Comparison of ENCODE assay signal across 13 cellular contexts in the genomic region with DNA sequence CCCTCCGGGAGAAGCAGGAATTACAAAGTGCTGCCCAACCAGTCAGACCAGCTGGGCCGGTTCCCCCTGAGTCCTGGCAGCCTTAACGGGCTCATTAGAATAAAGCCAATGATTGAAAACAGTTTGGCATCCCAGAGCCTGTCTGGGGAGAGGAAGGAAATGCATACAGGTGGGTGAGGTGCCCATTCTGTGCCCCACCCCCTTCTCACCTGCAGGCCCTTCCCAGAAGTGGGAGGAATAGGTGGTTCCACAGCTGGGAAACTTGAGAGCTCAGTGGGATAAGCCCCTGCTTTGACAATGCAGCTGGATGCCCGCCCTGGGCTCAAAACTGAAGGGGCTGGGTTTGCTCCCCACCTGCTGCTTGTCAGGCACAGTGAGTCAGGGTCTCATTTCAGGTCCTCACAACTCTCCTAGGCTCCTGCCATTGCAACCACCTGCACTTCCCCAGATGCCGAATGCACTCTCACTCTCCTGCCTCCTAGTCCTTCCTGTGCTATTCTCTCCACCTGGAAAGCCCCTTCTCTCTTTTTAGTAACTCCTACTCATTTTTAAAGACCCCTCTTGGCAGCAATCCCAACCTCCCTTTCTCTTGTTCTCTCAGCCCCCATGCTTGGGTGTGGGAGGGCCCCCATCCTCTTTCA. TPM values are rescaled to one million over a fixed set of nuclear protein-coding genes. Genes with fewer than 3 reads are reported as not detected.
DNase-seq lines count a peak whose midpoint lies in the region; ATAC-seq, FAIRE-seq and TF ChIP-seq lines count a peak whose summit lies in the region.
"Had no signal": no experiment of that assay in that cellular context is flagged by ENCODE, and none has a peak within 500 bp of the region (broad histone marks: within the 10 kb centered on the region; RNA-seq: fewer than 3 reads in every experiment).

No MANE protein-coding gene starts in this region.

- H3K4me1 ChIP-seq in GM12878 (ENCODE audit: control insufficient read depth, insufficient read depth, low read length), result peaks cover 11% of the 10 kb centered on the region
- H3K4me1 ChIP-seq in mesendoderm (ENCODE audit: control insufficient read depth, low read depth, low read length), result peaks cover 7% of the 10 kb centered on the region

- ATAC-seq in GM12878 (peak; percentile 59), HG03159 (IDR thresholded peaks at IDR 0.05; ENCODE audit: unreplicated experiment) (no peak), HG02970 (IDR thresholded peaks at IDR 0.05; ENCODE audit: low FRiP score, unreplicated experiment) (no peak)
- no peak for ATAC-seq in activated CD8-positive, alpha-beta T cell treated with anti-CD3 and anti-CD28 coated beads, Interleukin-2, amount 10 ng/mL, durations not matched to agents 7 days and 5 days

- H3K9ac ChIP-seq in GM12878 (ENCODE audit: control insufficient read depth, insufficient read depth, low read length) (no peak overlapping the region), mesendoderm (ENCODE audit: low read length) (no peak overlapping the region)

- H3K56ac ChIP-seq in mesendoderm (ENCODE audit: low read length), result peak overlapping the region; percentile 17

- H2BK120ac ChIP-seq in mesendoderm (ENCODE audit: low read depth, low read length), result no peak overlapping the region

- no peaks in the 10 kb centered on the region for H3K4me1 Mint-ChIP-seq in activated CD8-positive, alpha-beta T cell treated with anti-CD3 and anti-CD28 coated beads, Interleukin-2, amount 10 ng/mL, durations not matched to agents 7 days and 5 days (ENCODE audit: low read depth)

- CTCF ChIA-PET in GM12878 (lab: Yijun Ruan, JAX), result interaction anchor here (1.1 to 3.5 kb wide), 8 partner anchors 18 to 110 kb away, joined by 3 to 14 read pairs (median 4); no protein-coding TSS in a partner anchor
- CTCF ChIA-PET in activated CD8-positive, alpha-beta T cell treated with anti-CD3 and anti-CD28 coated beads, Interleukin-2, amount 10 ng/mL, durations not matched to agents 7 days and 5 days (lab: Charles Lee), result interaction anchor here (1.6 to 10.4 kb wide), 2 partner anchors 12 to 108 kb away, joined by 4 to 85 read pairs; no protein-coding TSS in a partner anchor

- DNase-seq in DMS53 (lab: John Stamatoyannopoulos, UW) (peak; percentile 96), LNCaP clone FGC (ENCODE audit: low read depth) (peak; percentile 63), GM12878 (ENCODE audit: low read depth, low spot score) (no peak), mesendoderm (peak; percentile 86), SW480 (ENCODE audit: low spot score) (no peak)
- DNase-seq in activated CD8-positive, alpha-beta T cell treated with anti-CD3 and anti-CD28 coated beads, Interleukin-2, amount 10 ng/mL, durations not matched to agents 7 days and 5 days, result no peak
- DNase-seq: activated T-cell treated with anti-CD3 and anti-CD28 coated beads, Interleukin-2, amount 50 U/mL, for 1 hour; esophagus squamous epithelium; HFFc6; left ventricle myocardium inferior; substantia nigra had no signal

- no peaks in the 10 kb centered on the region for H3K36me3 Mint-ChIP-seq in activated CD8-positive, alpha-beta T cell treated with anti-CD3 and anti-CD28 coated beads, Interleukin-2, amount 10 ng/mL, durations not matched to agents 7 days and 5 days (ENCODE audit: low read depth)

- no peaks in the 10 kb centered on the region for H3K79me1 ChIP-seq in mesendoderm (ENCODE audit: low read length)

- no peak overlapping the region for H3K27ac Mint-ChIP-seq in activated CD8-positive, alpha-beta T cell treated with anti-CD3 and anti-CD28 coated beads, Interleukin-2, amount 10 ng/mL, durations not matched to agents 7 days and 5 days
- H3K27ac Mint-ChIP-seq: HFFc6 had no signal

- H3K27me3 Mint-ChIP-seq in activated CD8-positive, alpha-beta T cell treated with anti-CD3 and anti-CD28 coated beads, Interleukin-2, amount 10 ng/mL, durations not matched to agents 7 days and 5 days (ENCODE audit: low read depth), result peaks cover 8% of the 10 kb centered on the region

- POLR2A ChIA-PET in GM12878 (lab: Charles Lee), result interaction anchor here (0.7 to 2.2 kb wide), 2 partner anchors 48 to 51 kb away, joined by 3 to 10 read pairs; no protein-coding TSS in a partner anchor
- POLR2A ChIA-PET in activated CD8-positive, alpha-beta T cell treated with anti-CD3 and anti-CD28 coated beads, Interleukin-2, amount 10 ng/mL, durations not matched to agents 7 days and 5 days (lab: Charles Lee), result no interaction called here

- no peak for FAIRE-seq in GM12878 (lab: Jason Lieb, UNC)

- no peak overlapping the region for H3K23ac ChIP-seq in mesendoderm (ENCODE audit: low read length)

- H3K4me2 ChIP-seq in GM12878 (ENCODE audit: control insufficient read depth, insufficient read depth) (peak overlapping the region; percentile 42; the same call in 1 of the 2 replicates), mesendoderm (ENCODE audit: low read length) (no peak overlapping the region)

- no peak overlapping the region for H3K4ac ChIP-seq in mesendoderm (ENCODE audit: low read depth, low read length)

- H3K27ac ChIP-seq in GM12878 (ENCODE audit: control insufficient read depth, insufficient read depth) (peak overlapping the region; percentile 10; the same call in 1 of the 2 replicates), mesendoderm (ENCODE audit: low read depth, low read length) (peak overlapping the region; percentile 12)
- H3K27ac ChIP-seq: esophagus squamous epithelium, left ventricle myocardium inferior had no signal

- in situ Hi-C loops in GM12878 (cut with MboI), result no loop called here

- H3K36me3 ChIP-seq in GM12878 (ENCODE audit: control insufficient read depth in 2 of 2, insufficient read depth in 2 of 2, low read length in 1 of 2), result no peaks in the 10 kb centered on the region
- no peaks in the 10 kb centered on the region for H3K36me3 ChIP-seq in mesendoderm (ENCODE audit: control insufficient read depth, insufficient read depth, low read length)
- H3K36me3 ChIP-seq: esophagus squamous epithelium, left ventricle myocardium inferior had no signal

- no peak overlapping the region for H2AK5ac ChIP-seq in mesendoderm (ENCODE audit: low read length)

- 80% methylated on average over 4 of the region's 5 CpGs for WGBS in GM12878 (ENCODE audit: insufficient coverage, insufficient replicate concordance, low lambda C conversion rate, missing lambda C conversion rate)
- no CpG with 5 or more reads among the region's 5 CpGs for WGBS in mesendoderm (ENCODE audit: extremely low coverage, insufficient coverage, low lambda C conversion rate)

- H3K79me2 ChIP-seq in GM12878 (ENCODE audit: control insufficient read depth, insufficient read depth, low read length) (no peaks in the 10 kb centered on the region), mesendoderm (ENCODE audit: control insufficient read depth, insufficient read depth, low read length) (no peaks in the 10 kb centered on the region)

- BruUV-seq in GM12878 (replicated peaks; lab: Mats Ljungman, UMichigan), result no TSS peak

- SMC1A ChIA-PET in GM12878 (lab: Charles Lee; ENCODE audit: uncharacterized antibody, unreplicated experiment), result interaction anchor here (0.6 to 12.3 kb wide), 5 partner anchors 49 to 120 kb away, joined by 3 to 227 read pairs (median 4); a partner anchor contains a TSS

- intact Hi-C loops in GM12878 (cut with micrococcal nuclease; ENCODE audit: unreplicated experiment), result no loop called here

- no peaks in the 10 kb centered on the region for H4K20me1 ChIP-seq in GM12878 (ENCODE audit: control insufficient read depth, insufficient read depth)

- no peak overlapping the region for H4K5ac ChIP-seq in mesendoderm (ENCODE audit: low read length)

- TF ChIP-seq RAD21 in GM12878 (IDR thresholded peaks at IDR 0.05; ENCODE audit: insufficient read depth, low read depth, low read length), result no peak

- H3K27me3 ChIP-seq in GM12878 (replicated peaks in 1 of 2; ENCODE audit: control insufficient read depth in 2 of 2, insufficient read depth in 2 of 2, low read length in 1 of 2) (no peaks in the 10 kb centered on the region), mesendoderm (ENCODE audit: insufficient read depth, low read length, poor library complexity) (no peaks in the 10 kb centered on the region)
- H3K27me3 ChIP-seq: esophagus squamous epithelium had no signal

- TF ChIP-seq CTCF in LNCaP clone FGC (IDR thresholded peaks at IDR 0.05; ENCODE audit: control insufficient read depth, extremely low read depth, insufficient read depth) (no peak), GM12878 (IDR thresholded peaks at IDR 0.05 in 2 of 3, conservative IDR thresholded peaks at IDR 0.05 in 1 of 3; ENCODE audit: control insufficient read depth in 2 of 3, extremely low read depth in 1 of 3, insufficient read depth in 1 of 3, low read depth in 3 of 3, low read length in 3 of 3) (no peak)

- H3K4me3 ChIP-seq in LNCaP clone FGC (ENCODE audit: low read depth, low read length), result no peak overlapping the region
- no peak overlapping the region for H3K4me3 ChIP-seq in GM12878
- H3K4me3 ChIP-seq in mesendoderm (ENCODE audit: low read length), result no peak overlapping the region
- H3K4me3 ChIP-seq: esophagus squamous epithelium, left ventricle myocardium inferior had no signal

- no peak for TF ChIP-seq POLR2A in GM12878 (IDR thresholded peaks at IDR 0.05; ENCODE audit: low read depth, low read length)

- no peak overlapping the region for H2BK5ac ChIP-seq in mesendoderm (ENCODE audit: low read length)

- no peak overlapping the region for H2BK15ac ChIP-seq in mesendoderm (replicated peaks; ENCODE audit: low read depth)

- H3K18ac ChIP-seq in mesendoderm (ENCODE audit: low read length), result no peak overlapping the region

- no peak for TF ChIP-seq EP300 in GM12878 (IDR thresholded peaks at IDR 0.05; ENCODE audit: borderline replicate concordance in 1 of 2, control insufficient read depth in 1 of 2, low read depth in 2 of 2, low read length in 2 of 2)

- no peaks in the 10 kb centered on the region for H3K9me3 Mint-ChIP-seq in activated CD8-positive, alpha-beta T cell treated with anti-CD3 and anti-CD28 coated beads, Interleukin-2, amount 10 ng/mL, durations not matched to agents 7 days and 5 days (ENCODE audit: insufficient read depth)
- H3K9me3 Mint-ChIP-seq: HFFc6 had no signal

- RAD21 ChIA-PET in GM12878 (lab: Charles Lee; ENCODE audit: unreplicated experiment), result interaction anchor here (0.9 to 2.0 kb wide), 5 partner anchors 43 to 183 kb away, joined by 3 to 9 read pairs (median 3); no protein-coding TSS in a partner anchor

- H2AFZ ChIP-seq in GM12878 (ENCODE audit: control insufficient read depth, low read depth, low read length), result 0 out of 2 replicates have a peak overlapping the region, but pooled peaks have one; percentile 7

- no peak overlapping the region for H3K4me3 Mint-ChIP-seq in activated CD8-positive, alpha-beta T cell treated with anti-CD3 and anti-CD28 coated beads, Interleukin-2, amount 10 ng/mL, durations not matched to agents 7 days and 5 days
- H3K4me3 Mint-ChIP-seq: HFFc6 had no signal

- no peak overlapping the region for H4K8ac ChIP-seq in mesendoderm (ENCODE audit: low read depth, low read length)

- H3K9me3 ChIP-seq in GM12878 (replicated peaks; ENCODE audit: control insufficient read depth, insufficient read depth, low read length), result no peaks in the 10 kb centered on the region
- H3K9me3 ChIP-seq: esophagus squamous epithelium, left ventricle myocardium inferior had no signal

RNA-seq across cellular contexts. Expression of a gene that starts 5.5 kb away (rescaled TPM):
- total RNA-seq in GM12878 (2013; cell fraction: nucleolus; rRNA removed), result 142 and 156 TPM in 2 replicates
- total RNA-seq in GM12878 (2014; rRNA removed) (78.9 and 95.3 TPM in 2 replicates), GM12878 (2014; rRNA removed; fragmentation: Illumina TruSeq; extraction: Trizol) (92.6 and 95.4 TPM in 2 replicates), GM12878 (2021) (71.6 and 78.4 TPM in 2 replicates)
- polyA plus RNA-seq in GM12878 (2011; ENCODE audit: low read depth), result 29.4 TPM
- polyA plus RNA-seq in GM12878 (2011; rRNA removed) (84.4 and 105 TPM in 2 replicates), GM12878 (2014; fragmentation: Illumina TruSeq; extraction: Trizol) (98.6 and 126 TPM in 2 replicates), GM12878 (2014; fragmentation: Nextera tagmentation; extraction: Ambion mirVana) (10 to 100 TPM; 29.1 to 38.6 TPM), GM12878 (2014; rRNA removed) (66.7 and 79.6 TPM in 2 replicates), GM12878 (2016; fragmentation: Nextera tagmentation; extraction: Ambion mirVana) (10 to 100 TPM; 73.1 to 75.6 TPM)
- 35.8 and 36.0 TPM in 2 replicates for polyA plus RNA-seq in GM12878 (2011; cell fraction: cytosol; rRNA removed)
- polyA plus RNA-seq in GM12878 (2011; cell fraction: nucleus; rRNA removed), result 97.5 and 112 TPM in 2 replicates
- 25.4 and 35.5 TPM in 2 replicates for polyA plus RNA-seq in GM12878 (2012)
- 53.6 and 55.4 TPM in 2 replicates for polyA minus RNA-seq in GM12878 (2011; rRNA and poly(A)+ RNA removed)
- 18.8 and 28.1 TPM in 2 replicates for polyA minus RNA-seq in GM12878 (2011; cell fraction: cytosol; rRNA and poly(A)+ RNA removed)
- polyA minus RNA-seq in GM12878 (2011; cell fraction: nucleus; rRNA and poly(A)+ RNA removed), result 39.4 and 86.6 TPM in 2 replicates
- 65.1 TPM for polyA plus RNA-seq in mesendoderm (2013, experiment 1 of 2)
- polyA plus RNA-seq in mesendoderm (2013, experiment 2 of 2), result 67.5 TPM
- 10 to 100 TPM; 91.9 to 94.9 TPM for total RNA-seq in activated CD8-positive, alpha-beta T cell treated with anti-CD3 and anti-CD28 coated beads, Interleukin-2, amount 10 ng/mL, durations not matched to agents 7 days and 5 days

RNA-seq across cellular contexts. Expression of a gene that starts 46.7 kb away (rescaled TPM):
- 43.4 and 50.5 TPM in 2 replicates for total RNA-seq in GM12878 (2013; cell fraction: nucleolus; rRNA removed)
- total RNA-seq in GM12878 (2014; rRNA removed) (17.3 and 19.2 TPM in 2 replicates), GM12878 (2014; rRNA removed; fragmentation: Illumina TruSeq; extraction: Trizol) (16.4 and 20.1 TPM in 2 replicates), GM12878 (2021) (34.9 and 35.7 TPM in 2 replicates)
- 20.0 TPM for polyA plus RNA-seq in GM12878 (2011; ENCODE audit: low read depth)
- polyA plus RNA-seq in GM12878 (2011; rRNA removed) (14.7 and 22.1 TPM in 2 replicates), GM12878 (2014; fragmentation: Illumina TruSeq; extraction: Trizol) (17.4 and 23.8 TPM in 2 replicates), GM12878 (2014; fragmentation: Nextera tagmentation; extraction: Ambion mirVana) (1 to 10 TPM in 1 of 2 experiments, under 1 TPM in 1; 0.82 to 1.3 TPM), GM12878 (2014; rRNA removed) (26.8 and 27.5 TPM in 2 replicates), GM12878 (2016; fragmentation: Nextera tagmentation; extraction: Ambion mirVana) (1 to 10 TPM; 4.0 to 4.2 TPM)
- 27.1 and 27.9 TPM in 2 replicates for polyA plus RNA-seq in GM12878 (2011; cell fraction: cytosol; rRNA removed)
- 24.6 and 24.9 TPM in 2 replicates for polyA plus RNA-seq in GM12878 (2011; cell fraction: nucleus; rRNA removed)
- 26.9 and 30.0 TPM in 2 replicates for polyA plus RNA-seq in GM12878 (2012)
- polyA minus RNA-seq in GM12878 (2011; rRNA and poly(A)+ RNA removed), result 21.4 and 35.2 TPM in 2 replicates
- 8.8 and 9.4 TPM in 2 replicates for polyA minus RNA-seq in GM12878 (2011; cell fraction: cytosol; rRNA and poly(A)+ RNA removed)
- polyA minus RNA-seq in GM12878 (2011; cell fraction: nucleus; rRNA and poly(A)+ RNA removed), result 9.3 and 14.4 TPM in 2 replicates
- polyA plus RNA-seq in mesendoderm (2013, experiment 1 of 2), result 5.7 TPM
- polyA plus RNA-seq in mesendoderm (2013, experiment 2 of 2), result 5.5 TPM
- 1 to 10 TPM; 2.2 to 4.0 TPM for total RNA-seq in activated CD8-positive, alpha-beta T cell treated with anti-CD3 and anti-CD28 coated beads, Interleukin-2, amount 10 ng/mL, durations not matched to agents 7 days and 5 days

Comparison
In these comparisons a context has a peak if more than half of its experiments do, and no peak if none do; other contexts are left out.
1. DNase-seq: peak in DMS53 (single experiment), LNCaP clone FGC (single experiment) and mesendoderm (single experiment); none in GM12878 (single experiment), SW480 (single experiment) and activated CD8-positive, alpha-beta T cell treated with anti-CD3 and anti-CD28 coated beads, Interleukin-2, amount 10 ng/mL, durations not matched to agents 7 days and 5 days (single experiment).